In the genomic region with DNA sequence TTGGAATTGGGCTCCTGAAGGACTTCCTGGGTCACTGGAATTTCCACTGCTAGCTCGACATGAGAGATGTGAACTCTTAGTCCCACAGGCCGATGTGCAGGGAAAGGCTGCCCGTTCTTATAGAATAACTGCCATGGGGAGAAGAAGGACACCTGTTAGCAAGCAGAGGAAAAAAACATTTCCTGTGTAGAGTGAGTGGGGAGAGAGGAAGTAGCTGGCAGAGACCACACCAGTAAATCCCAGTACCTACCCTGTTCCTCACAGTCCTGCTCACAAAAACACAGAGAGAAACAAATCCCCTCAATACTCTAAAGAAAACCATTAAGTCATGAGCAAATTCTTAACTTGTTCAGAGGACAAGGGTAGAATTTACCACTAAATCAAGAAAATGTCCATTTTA, we compare ENCODE assay signal across 18 cellular contexts. TPM values are rescaled to one million over a fixed set of nuclear protein-coding genes. Genes with fewer than 3 reads are reported as not detected.
A peak's percentile ranks its signal among the peaks of the same experiment; 100 is the strongest.
DNase-seq lines count a peak whose midpoint lies in the region; ATAC-seq and TF ChIP-seq lines count a peak whose summit lies in the region.
"Had no signal": no experiment of that assay in that cellular context is flagged by ENCODE, and none has a peak within 500 bp of the region (broad histone marks: within the 10 kb centered on the region; RNA-seq: fewer than 3 reads in every experiment).

No MANE protein-coding gene starts in this region.

- CTCF ChIA-PET in activated naive CD4-positive, alpha-beta T cell treated with anti-CD3 and anti-CD28 coated beads, Interleukin-2, amount 10 ng/mL, durations not matched to agents 7 days and 5 days (lab: Charles Lee), result no interaction called here

- H3K9me3 ChIP-seq in thyroid gland, result no peaks in the 10 kb centered on the region
- no peaks in the 10 kb centered on the region for H3K9me3 ChIP-seq in WERI-Rb-1 (ENCODE audit: severe bottlenecking)
- H3K9me3 ChIP-seq: right atrium auricular region, SJSA1 had no signal

- H3K27ac ChIP-seq in thyroid gland (peak overlapping the region; percentile 14 to 38 (median 30)), WERI-Rb-1 (no peak overlapping the region)
- H3K27ac ChIP-seq: right atrium auricular region, SJSA1 had no signal

- intact Hi-C loops in thyroid gland (cut with DNase I), result no loop called here

- TF ChIP-seq CTCF in thyroid gland (IDR thresholded peaks at IDR 0.05) (no peak), WERI-Rb-1 (IDR thresholded peaks at IDR 0.05; ENCODE audit: low read depth, low read length) (no peak)

- 72 to 82% methylated on average over 3 of the region's 3 CpGs for WGBS in thyroid gland, 2 donors

- no peak for DNase-seq in activated naive CD4-positive, alpha-beta T cell treated with anti-CD3 and anti-CD28 coated beads, Interleukin-2, amount 10 ng/mL, durations not matched to agents 7 days and 5 days
- DNase-seq in activated naive CD4-positive, alpha-beta T cell treated with anti-CD3 and anti-CD28 coated beads, Interleukin-2, amount 50 U/mL, for 72 hours (ENCODE audit: low spot score in 2 of 2), result no peak
- DNase-seq in MV-4-11 (lab: John Stamatoyannopoulos, UW), result peak; percentile 4
- DNase-seq in central memory CD8-positive, alpha-beta T cell (ENCODE audit: low spot score in 2 of 2), result no peak
- DNase-seq in thyroid gland, result no peak
- DNase-seq in stimulated activated CD8-positive, alpha-beta memory T cell treated with anti-CD3 and anti-CD28 coated beads, Interleukin-4, amount 100 ng/mL, for 48 hours, result no peak
- no peak for DNase-seq in WERI-Rb-1
- DNase-seq: DMS153, NCI-H1048, NCI-H1930, NCI-H226, NCI-H82, occipital lobe had no signal

- ATAC-seq in activated naive CD4-positive, alpha-beta T cell treated with anti-CD3 and anti-CD28 coated beads, Interleukin-2, amount 50 U/mL, for 72 hours, result no peak
- no peak for ATAC-seq in central memory CD8-positive, alpha-beta T cell (replicated peaks; ENCODE audit: extremely low read depth, poor library complexity, severe bottlenecking)
- ATAC-seq in HG03457 (IDR thresholded peaks at IDR 0.05; ENCODE audit: unreplicated experiment), result no peak

- H3K4me1 ChIP-seq in thyroid gland, result peaks cover 0 to 17% of the 10 kb centered on the region in 2 donors
- H3K4me1 ChIP-seq: SJSA1 had no signal

- no peaks in the 10 kb centered on the region for H3K27me3 ChIP-seq in thyroid gland
- H3K27me3 ChIP-seq in WERI-Rb-1 (ENCODE audit: insufficient read depth, low read depth, severe bottlenecking), result no peaks in the 10 kb centered on the region
- H3K27me3 ChIP-seq: right atrium auricular region, SJSA1 had no signal

- no peak for TF ChIP-seq POLR2A in thyroid gland (IDR thresholded peaks at IDR 0.05)

- H3K27ac Mint-ChIP-seq in activated naive CD4-positive, alpha-beta T cell treated with anti-CD3 and anti-CD28 coated beads, Interleukin-2, amount 10 ng/mL, durations not matched to agents 7 days and 5 days, result peak overlapping the region; percentile 12
- H3K27ac Mint-ChIP-seq in activated naive CD4-positive, alpha-beta T cell treated with anti-CD3 and anti-CD28 coated beads, Interleukin-2, amount 50 U/mL, for 72 hours, result no peak overlapping the region
- peak overlapping the region; percentile 38 for H3K27ac Mint-ChIP-seq in central memory CD8-positive, alpha-beta T cell (ENCODE audit: low read depth)
- H3K27ac Mint-ChIP-seq: activated T-helper 2 cell treated with anti-CD3 and anti-CD28 coated beads, Interferon-gamma antibody, Interleukin-2, Interleukin-4, amounts not matched to agents 10 μg/mL and 5 μg/mL and 100 μg/mL, durations not matched to agents 14 hours and 24 hours and 36 hours had no signal

- H3K36me3 Mint-ChIP-seq in activated naive CD4-positive, alpha-beta T cell treated with anti-CD3 and anti-CD28 coated beads, Interleukin-2, amount 10 ng/mL, durations not matched to agents 7 days and 5 days, result peaks cover 30% of the 10 kb centered on the region
- H3K36me3 Mint-ChIP-seq in activated naive CD4-positive, alpha-beta T cell treated with anti-CD3 and anti-CD28 coated beads, Interleukin-2, amount 50 U/mL, for 72 hours, result peaks cover 0 to 12% of the 10 kb centered on the region in 2 donors
- peaks cover 30% of the 10 kb centered on the region for H3K36me3 Mint-ChIP-seq in central memory CD8-positive, alpha-beta T cell (ENCODE audit: insufficient read depth)

- H3K27me3 Mint-ChIP-seq in activated naive CD4-positive, alpha-beta T cell treated with anti-CD3 and anti-CD28 coated beads, Interleukin-2, amount 10 ng/mL, durations not matched to agents 7 days and 5 days, result no peaks in the 10 kb centered on the region
- no peaks in the 10 kb centered on the region for H3K27me3 Mint-ChIP-seq in central memory CD8-positive, alpha-beta T cell

- no peaks in the 10 kb centered on the region for H3K9me3 Mint-ChIP-seq in activated naive CD4-positive, alpha-beta T cell treated with anti-CD3 and anti-CD28 coated beads, Interleukin-2, amount 10 ng/mL, durations not matched to agents 7 days and 5 days
- no peaks in the 10 kb centered on the region for H3K9me3 Mint-ChIP-seq in activated naive CD4-positive, alpha-beta T cell treated with anti-CD3 and anti-CD28 coated beads, Interleukin-2, amount 50 U/mL, for 72 hours
- no peaks in the 10 kb centered on the region for H3K9me3 Mint-ChIP-seq in central memory CD8-positive, alpha-beta T cell
- H3K9me3 Mint-ChIP-seq: activated T-helper 2 cell treated with anti-CD3 and anti-CD28 coated beads, Interferon-gamma antibody, Interleukin-2, Interleukin-4, amounts not matched to agents 10 μg/mL and 5 μg/mL and 100 μg/mL, durations not matched to agents 14 hours and 24 hours and 36 hours had no signal

- no peak overlapping the region for H3K4me3 Mint-ChIP-seq in activated naive CD4-positive, alpha-beta T cell treated with anti-CD3 and anti-CD28 coated beads, Interleukin-2, amount 10 ng/mL, durations not matched to agents 7 days and 5 days
- no peak overlapping the region for H3K4me3 Mint-ChIP-seq in central memory CD8-positive, alpha-beta T cell

- H3K4me3 ChIP-seq in thyroid gland (replicated peaks in 1 of 3) (no peak overlapping the region), WERI-Rb-1 (ENCODE audit: low read depth, low read length) (no peak overlapping the region)
- H3K4me3 ChIP-seq: lung, right atrium auricular region, SJSA1 had no signal

- peaks cover 3 to 4% of the 10 kb centered on the region in 2 donors for H3K36me3 ChIP-seq in thyroid gland
- H3K36me3 ChIP-seq in WERI-Rb-1, result peaks cover 29% of the 10 kb centered on the region

- peaks cover 21% of the 10 kb centered on the region for H3K4me1 Mint-ChIP-seq in activated naive CD4-positive, alpha-beta T cell treated with anti-CD3 and anti-CD28 coated beads, Interleukin-2, amount 10 ng/mL, durations not matched to agents 7 days and 5 days
- H3K4me1 Mint-ChIP-seq in central memory CD8-positive, alpha-beta T cell, result peaks cover 10% of the 10 kb centered on the region

RNA-seq across cellular contexts. Expression of a gene that starts 29.5 kb away (rescaled TPM):
- total RNA-seq in activated naive CD4-positive, alpha-beta T cell treated with anti-CD3 and anti-CD28 coated beads, Interleukin-2, amount 50 U/mL, for 72 hours, result 10 to 100 TPM; 30.1 to 47.1 TPM
- 10 to 100 TPM; 45.6 to 61.1 (median 50.4) TPM for total RNA-seq in thyroid gland

RNA-seq across cellular contexts. Expression of a gene that starts 29.5 kb away (rescaled TPM):
- 10 to 100 TPM; 74.1 to 94.5 TPM for total RNA-seq in activated naive CD4-positive, alpha-beta T cell treated with anti-CD3 and anti-CD28 coated beads, Interleukin-2, amount 50 U/mL, for 72 hours
- total RNA-seq in thyroid gland, result 10 to 100 TPM; 35.4 to 51.2 (median 39.3) TPM

Comparison
In these comparisons a context has a peak if more than half of its experiments do, and no peak if none do; other contexts are left out.
1. H3K27ac Mint-ChIP-seq: peak in activated naive CD4-positive, alpha-beta T cell treated with anti-CD3 and anti-CD28 coated beads, Interleukin-2, amount 10 ng/mL, durations not matched to agents 7 days and 5 days (single experiment) and central memory CD8-positive, alpha-beta T cell (single experiment); none in activated naive CD4-positive, alpha-beta T cell treated with anti-CD3 and anti-CD28 coated beads, Interleukin-2, amount 50 U/mL, for 72 hours (0 of 2).